ENCODE assay signal across 8 cellular contexts in the genomic region with DNA sequence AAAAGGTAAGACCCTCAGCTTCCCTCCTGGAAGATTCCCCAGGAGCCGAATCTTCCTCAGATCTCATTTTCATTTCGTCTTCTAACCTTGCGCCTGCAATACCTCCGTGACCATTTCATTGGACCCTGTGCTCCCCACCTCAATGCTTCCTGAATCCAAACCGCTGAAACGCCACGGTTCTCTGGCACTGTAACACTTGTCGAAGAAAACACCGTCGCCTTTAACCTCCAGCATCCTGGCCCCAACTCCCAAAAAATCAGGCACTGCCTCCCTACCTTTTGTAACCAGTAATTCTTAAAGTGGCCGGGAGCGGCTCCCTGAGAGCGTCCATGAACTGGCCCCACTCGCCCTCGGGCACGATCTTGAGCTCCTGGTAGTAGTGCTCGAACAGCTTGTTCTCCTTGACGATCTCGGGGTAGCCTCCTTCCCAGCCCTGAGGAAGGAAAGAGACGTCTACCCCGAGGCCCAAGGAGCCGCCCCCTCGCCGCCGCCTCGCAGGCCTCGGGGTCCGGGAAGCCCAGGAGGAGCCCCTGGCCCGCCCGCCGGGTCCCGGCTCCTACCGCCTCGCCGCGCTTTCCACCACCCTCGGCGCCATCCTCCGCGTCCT. TPM values are rescaled to one million over a fixed set of nuclear protein-coding genes. Genes with fewer than 3 reads are reported as not detected.
A peak's percentile ranks its signal among the peaks of the same experiment; 100 is the strongest.
DNase-seq lines count a peak whose midpoint lies in the region; ATAC-seq, FAIRE-seq and TF ChIP-seq lines count a peak whose summit lies in the region.

No MANE protein-coding gene starts in this region.

- no peak overlapping the region for H2BK12ac ChIP-seq in H1 (ENCODE audit: low read depth, low read length)

- H3K18ac ChIP-seq in H1 (ENCODE audit: extremely low read depth, low read length) = no peak overlapping the region

- H3K27me3 ChIP-seq in PC-9 (ENCODE audit: insufficient read depth, low read depth) (no peaks in the 10 kb centered on the region), H1 (replicated peaks in 1 of 4; ENCODE audit: control insufficient read depth in 3 of 4, extremely low read depth in 1 of 4, insufficient read depth in 3 of 4, low read length in 3 of 4) (no peaks in the 10 kb centered on the region), muscle layer of colon (ENCODE audit: control insufficient read depth in 1 of 2, insufficient read depth in 2 of 2, low read length in 2 of 2) (no peaks in the 10 kb centered on the region)

- TF ChIP-seq RAD21 in H1 (IDR thresholded peaks at IDR 0.05 in 1 of 2, conservative IDR thresholded peaks at IDR 0.05 in 1 of 2; ENCODE audit: low read depth in 2 of 2, low read length in 2 of 2) = peak in 1 of 2 experiments; percentile 21; a peak in 2 of 4 replicates

- peaks cover 22% of the 10 kb centered on the region for H3K4me1 ChIP-seq in PC-9 (replicated peaks; ENCODE audit: insufficient read depth)
- H3K4me1 ChIP-seq in H1 (replicated peaks in 1 of 4; ENCODE audit: control insufficient read depth in 3 of 4, insufficient read depth in 4 of 4, low read length in 3 of 4) = peaks cover 0 to 4% (median 1%) of the 10 kb centered on the region in 4 experiments; a peak in 4 of 7 replicates
- peaks cover 36% of the 10 kb centered on the region for H3K4me1 ChIP-seq in muscle layer of colon (ENCODE audit: insufficient read depth, low read length)

- H4K91ac ChIP-seq in H1 (replicated peaks; ENCODE audit: insufficient read length, low read length) = peak overlapping the region; percentile 65

- H2BK5ac ChIP-seq in H1 (ENCODE audit: low read depth, low read length) = peak overlapping the region; percentile 93

- no peak overlapping the region; the same call in 1 of the 2 replicates for H2AK5ac ChIP-seq in H1 (ENCODE audit: low read depth, low read length)

- WGBS in H1 (ENCODE audit: extremely low coverage in 1 of 2, insufficient coverage in 1 of 2, insufficient read length in 1 of 2, insufficient replicate concordance in 2 of 2, low coverage in 1 of 2, low lambda C conversion rate in 2 of 2, missing lambda C conversion rate in 1 of 2), 2 experiments = 1% methylated on average over 36 of the region's 40 CpGs; no CpG with 5 or more reads in 1 of the 2 experiments

- intact Hi-C loops in PC-9 (cut with micrococcal nuclease; ENCODE audit: unreplicated experiment) = loop anchor here (5.0 to 10.0 kb wide), 3 partner anchors 1115 to 1488 kb away; a partner anchor contains a TSS

- H3K79me2 ChIP-seq in PC-9 (ENCODE audit: low read depth) (peaks cover 84% of the 10 kb centered on the region), H1 (ENCODE audit: control insufficient read depth in 1 of 2, insufficient read depth in 2 of 2, low read length in 2 of 2) (peaks cover 27 to 74% of the 10 kb centered on the region in 2 experiments)

- peak overlapping the region; percentile 96; the same call in 1 of the 2 replicates for H4K8ac ChIP-seq in H1 (ENCODE audit: extremely low read depth, insufficient read depth, low read length)

- TF ChIP-seq POLR2A in H1 (IDR thresholded peaks at IDR 0.05; ENCODE audit: control extremely low read depth in 1 of 2, low read depth in 2 of 2, low read length in 2 of 2) = no peak

- H4K20me1 ChIP-seq in PC-9 (ENCODE audit: insufficient read depth) (peaks cover 54% of the 10 kb centered on the region), H1 (replicated peaks in 1 of 2; ENCODE audit: control insufficient read depth in 1 of 2, insufficient read depth in 2 of 2, low read length in 2 of 2) (peaks cover 4 to 23% of the 10 kb centered on the region in 2 experiments)

- CTCF ChIA-PET in PC-9 (lab: Charles Lee) (interaction anchor here (0.6 kb wide), 1 partner anchor 1125 kb away, joined by 3 read pairs; no protein-coding TSS in a partner anchor), H1 (lab: Charles Lee; ENCODE audit: partially characterized antibody) (interaction anchor here (0.6 to 3.0 kb wide), 6 partner anchors 9 to 113 kb away, joined by 3 to 13 read pairs (median 3); no protein-coding TSS in a partner anchor)

- H2AFZ ChIP-seq in PC-9 = peak overlapping the region; percentile 99
- H2AFZ ChIP-seq in H1 (ENCODE audit: low read length) = no peak overlapping the region

- DNase-seq in AG09309 (ENCODE audit: low read depth) (no peak), PC-9 (no peak), H1 (ENCODE audit: low read depth in 1 of 2, low spot score in 2 of 2) (no peak), NCI-H1436 (lab: John Stamatoyannopoulos, UW) (no peak)

- H3K23me2 ChIP-seq in H1 (ENCODE audit: low read depth, low read length) = peaks cover 2% of the 10 kb centered on the region; the same call in 1 of the 2 replicates

- FAIRE-seq in H1 (lab: Jason Lieb, UNC) = no peak

- H2BK15ac ChIP-seq in H1 (ENCODE audit: low read length) = no peak overlapping the region

- no peak overlapping the region for H2BK120ac ChIP-seq in H1 (replicated peaks; ENCODE audit: low read depth, low read length)

- no peak overlapping the region for H3K14ac ChIP-seq in H1 (ENCODE audit: insufficient read length)

- peak overlapping the region; percentile 82 to 96 (median 90) for H3K9ac ChIP-seq in H1 (replicated peaks in 1 of 4; ENCODE audit: extremely low read depth in 1 of 4, low read depth in 3 of 4, low read length in 3 of 4)
- peak overlapping the region; percentile 65 for H3K9ac ChIP-seq in muscle layer of colon (ENCODE audit: low read length)

- TF ChIP-seq CTCF in AG09309 (IDR thresholded peaks at IDR 0.05; ENCODE audit: control insufficient read depth, insufficient read depth, low read depth, low read length, missing control alignments) = peak; percentile 13
- TF ChIP-seq CTCF in PC-9 (conservative IDR thresholded peaks at IDR 0.05) = no peak; the same call in 1 of the 2 replicates
- no peak; a peak in 1 of 4 replicates for TF ChIP-seq CTCF in H1 (IDR thresholded peaks at IDR 0.05; ENCODE audit: control extremely low read depth in 1 of 3, insufficient read depth in 1 of 3, low read depth in 1 of 3, low read length in 3 of 3)

- no peaks in the 10 kb centered on the region for H3K9me3 ChIP-seq in PC-9 (ENCODE audit: insufficient read depth, low read depth)
- H3K9me3 ChIP-seq in H1 (ENCODE audit: insufficient read depth in 2 of 2, low read depth in 1 of 2, low read length in 1 of 2) = no peaks in the 10 kb centered on the region
- no peaks in the 10 kb centered on the region for H3K9me3 ChIP-seq in muscle layer of colon (ENCODE audit: low read length)

- no peaks in the 10 kb centered on the region for H3K9me2 ChIP-seq in PC-9 (ENCODE audit: insufficient read depth)

- H3K23ac ChIP-seq in H1 (ENCODE audit: insufficient read length) = no peak overlapping the region

- peaks cover 9% of the 10 kb centered on the region; the same call in 1 of the 2 replicates for H3K79me1 ChIP-seq in H1 (ENCODE audit: low read depth, low read length)

- H2BK20ac ChIP-seq in H1 (ENCODE audit: low read length) = no peak overlapping the region

- no peak overlapping the region for H3K56ac ChIP-seq in H1 (replicated peaks; ENCODE audit: insufficient read length, low read depth, low read length)

- H3F3A ChIP-seq in PC-9 (ENCODE audit: insufficient read depth, low read depth) = no peaks in the 10 kb centered on the region; the same call in 1 of the 2 replicates

- peak overlapping the region; percentile 76 for H3K4me2 ChIP-seq in PC-9
- H3K4me2 ChIP-seq in H1 (ENCODE audit: insufficient read depth in 1 of 2, low read depth in 2 of 2, low read length in 2 of 2) = peak overlapping the region; percentile 68 to 77

- H3K4ac ChIP-seq in H1 (replicated peaks; ENCODE audit: insufficient read length, low read depth, low read length) = peak overlapping the region; percentile 13

- peak overlapping the region; percentile 46 for H4K5ac ChIP-seq in H1 (ENCODE audit: insufficient read length, low read depth, low read length)

- peak overlapping the region; percentile 74 for H3K4me3 ChIP-seq in AG09309 (ENCODE audit: control insufficient read depth, low read depth, low read length)
- H3K4me3 ChIP-seq in PC-9 = peak overlapping the region; percentile 72
- peak overlapping the region; percentile 91 to 99 (median 92) for H3K4me3 ChIP-seq in H1 (ENCODE audit: extremely low read depth in 1 of 4, insufficient read depth in 2 of 4, low read depth in 3 of 4, low read length in 4 of 4)
- H3K4me3 ChIP-seq in muscle layer of colon (ENCODE audit: low read depth in 1 of 2, low read length in 2 of 2) = peak overlapping the region; percentile 75 to 81

- no peak for TF ChIP-seq EP300 in H1 (IDR thresholded peaks at IDR 0.05; ENCODE audit: borderline replicate concordance in 1 of 2, low read depth in 2 of 2, low read length in 2 of 2)

- H3K27ac ChIP-seq in PC-9 (peak overlapping the region; percentile 83), H1 (ENCODE audit: low read depth, low read length) (peak overlapping the region; percentile 97), muscle layer of colon (ENCODE audit: low read depth, low read length) (peak overlapping the region; percentile 45)

- ATAC-seq in GM18861 (IDR thresholded peaks at IDR 0.05; ENCODE audit: unreplicated experiment) (peak; percentile 16), HG03066 (IDR thresholded peaks at IDR 0.05; ENCODE audit: low read depth, unreplicated experiment) (peak; percentile 16), HG03196 (IDR thresholded peaks at IDR 0.05; ENCODE audit: unreplicated experiment) (no peak)

- BruUV-seq in PC-9 (replicated peaks; lab: Mats Ljungman, UMichigan) = TSS peak; percentile 26

- peaks cover 42% of the 10 kb centered on the region for H3K36me3 ChIP-seq in PC-9 (ENCODE audit: low read depth)
- H3K36me3 ChIP-seq in H1 (ENCODE audit: control insufficient read depth in 2 of 4, insufficient read depth in 4 of 4, low read length in 3 of 4) = peaks cover 9 to 39% (median 23%) of the 10 kb centered on the region in 4 experiments
- peaks cover 18% of the 10 kb centered on the region for H3K36me3 ChIP-seq in muscle layer of colon (ENCODE audit: insufficient read depth, low read length)

- POLR2A ChIA-PET in PC-9 (lab: Charles Lee; ENCODE audit: unreplicated experiment) (interaction anchor here (0.8 to 1.0 kb wide), 2 partner anchors 81 to 1237 kb away, joined by 7 to 9 read pairs; a partner anchor contains a TSS), H1 (lab: Charles Lee; ENCODE audit: partially characterized antibody) (interaction anchor here (0.8 to 4.3 kb wide), 28 partner anchors 10 to 127 kb away, joined by 3 to 29 read pairs (median 5); a partner anchor contains a TSS)

RNA-seq across cellular contexts. Expression of a gene that starts 0.4 kb away (rescaled TPM):
- 148 and 155 TPM in 2 replicates for total RNA-seq in PC-9 (2021)
- 94.7 and 96.5 TPM in 2 replicates for total RNA-seq in H1 (2021; fragmentation: NEBNext Ultra II Directional; extraction: Animal tissue kit (Norgen Biotek cat#: 25700))
- 43.2 and 47.3 TPM in 2 replicates for polyA plus RNA-seq in H1 (2011; rRNA removed)
- 70.0 TPM for polyA plus RNA-seq in H1 (2011; cell fraction: cytosol; rRNA removed)
- 71.3 TPM for polyA plus RNA-seq in H1 (2011; cell fraction: nucleus; rRNA removed)
- 67.4 to 93.5 TPM (median 80.4 TPM) in 4 replicates for polyA plus RNA-seq in H1 (2012, experiment 1 of 2)
- polyA plus RNA-seq in H1 (2012, experiment 2 of 2) = 8.8 TPM
- polyA plus RNA-seq in H1 (2013, experiment 1 of 2) = 50.2 TPM
- polyA plus RNA-seq in H1 (2013, experiment 2 of 2) = 50.1 TPM
- polyA minus RNA-seq in H1 (2011; rRNA and poly(A)+ RNA removed) = 57.6 and 58.2 TPM in 2 replicates
- 47.3 TPM for polyA minus RNA-seq in H1 (2011; cell fraction: cytosol; rRNA and poly(A)+ RNA removed)
- 63.4 TPM for polyA minus RNA-seq in H1 (2011; cell fraction: nucleus; rRNA and poly(A)+ RNA removed)

RNA-seq across cellular contexts. Expression of a gene that starts 0.8 kb away (rescaled TPM):
- total RNA-seq in PC-9 (2021) = 52.3 and 56.7 TPM in 2 replicates
- total RNA-seq in H1 (2021; fragmentation: NEBNext Ultra II Directional; extraction: Animal tissue kit (Norgen Biotek cat#: 25700)) = 36.7 and 42.4 TPM in 2 replicates
- 34.7 and 63.2 TPM in 2 replicates for polyA plus RNA-seq in H1 (2011; rRNA removed)
- 36.1 TPM for polyA plus RNA-seq in H1 (2011; cell fraction: cytosol; rRNA removed)
- polyA plus RNA-seq in H1 (2011; cell fraction: nucleus; rRNA removed) = 38.1 TPM
- 11.4 to 25.4 TPM (median 20.5 TPM) in 4 replicates for polyA plus RNA-seq in H1 (2012, experiment 1 of 2)
- polyA plus RNA-seq in H1 (2012, experiment 2 of 2) = 14.8 TPM
- polyA plus RNA-seq in H1 (2013, experiment 1 of 2) = 13.8 TPM
- 13.4 TPM for polyA plus RNA-seq in H1 (2013, experiment 2 of 2)
- 16.2 and 25.7 TPM in 2 replicates for polyA minus RNA-seq in H1 (2011; rRNA and poly(A)+ RNA removed)
- polyA minus RNA-seq in H1 (2011; cell fraction: cytosol; rRNA and poly(A)+ RNA removed) = 34.1 TPM
- polyA minus RNA-seq in H1 (2011; cell fraction: nucleus; rRNA and poly(A)+ RNA removed) = 17.4 TPM

Comparison
In these comparisons a context has a peak if more than half of its experiments do, and no peak if none do; other contexts are left out.
1. H3K27ac ChIP-seq: peak in every context shown above with its lines; median percentile 97 in H1; 83 in PC-9; 45 in muscle layer of colon.